Comparison of ENCODE assay signal across 16 cellular contexts in genomic region chr10:122427280-122427679, GRCh38. TPM values are rescaled to one million over a fixed set of nuclear protein-coding genes. Genes with fewer than 3 reads are reported as not detected.
DNase-seq lines count a peak whose midpoint lies in the region; ATAC-seq, FAIRE-seq and TF ChIP-seq lines count a peak whose summit lies in the region.
"Had no signal": no experiment of that assay in that cellular context is flagged by ENCODE, and none has a peak within 500 bp of the region (broad histone marks: within the 10 kb centered on the region; RNA-seq: fewer than 3 reads in every experiment).

No MANE protein-coding gene starts in this region.

- intact Hi-C loops in CD4-positive, alpha-beta memory T cell (cut with micrococcal nuclease) = no loop called here
- intact Hi-C loops in natural killer cell (cut with micrococcal nuclease) = no loop called here

- DNase-seq in CD4-positive, alpha-beta memory T cell = no peak
- no peak for DNase-seq in activated CD8-positive, alpha-beta T cell treated with anti-CD3 and anti-CD28 coated beads, Interleukin-2, amount 10 ng/mL, durations not matched to agents 7 days and 5 days
- DNase-seq in natural killer cell (no peak), pons (ENCODE audit: low spot score) (no peak), frontal cortex (ENCODE audit: low spot score in 2 of 2) (no peak)
- DNase-seq: Caco-2, H9, MG63, NCI-H1105 treated with DMSO at 0.1 percent for 48 hours, NCI-H187 treated with DMSO at 0.1 percent for 48 hours, NCI-H510A treated with DMSO at 0.1 percent for 48 hours, SHP77 had no signal

- H3K27me3 ChIP-seq in BLaER1 = no peaks in the 10 kb centered on the region
- H3K27me3 ChIP-seq in CD4-positive, alpha-beta memory T cell (ENCODE audit: insufficient read depth, low read length) = no peaks in the 10 kb centered on the region
- H3K27me3 ChIP-seq: MG63 had no signal

- no peak for ATAC-seq in activated CD8-positive, alpha-beta T cell treated with anti-CD3 and anti-CD28 coated beads, Interleukin-2, amount 10 ng/mL, durations not matched to agents 7 days and 5 days
- no peak for ATAC-seq in natural killer cell
- ATAC-seq in GM19324 (IDR thresholded peaks at IDR 0.05; ENCODE audit: low FRiP score, unreplicated experiment) = no peak

- peak overlapping the region in 3 of 8 donors; percentile 6 to 39 (median 11) for H3K4me3 Mint-ChIP-seq in CD4-positive, alpha-beta memory T cell
- H3K4me3 Mint-ChIP-seq in activated CD8-positive, alpha-beta T cell treated with anti-CD3 and anti-CD28 coated beads, Interleukin-2, amount 10 ng/mL, durations not matched to agents 7 days and 5 days = no peak overlapping the region
- peak overlapping the region; percentile 45 for H3K4me3 Mint-ChIP-seq in natural killer cell
- H3K4me3 Mint-ChIP-seq: H9 had no signal

- no peaks in the 10 kb centered on the region for H3K9me3 Mint-ChIP-seq in CD4-positive, alpha-beta memory T cell
- H3K9me3 Mint-ChIP-seq in activated CD8-positive, alpha-beta T cell treated with anti-CD3 and anti-CD28 coated beads, Interleukin-2, amount 10 ng/mL, durations not matched to agents 7 days and 5 days (ENCODE audit: insufficient read depth) = no peaks in the 10 kb centered on the region
- no peaks in the 10 kb centered on the region for H3K9me3 Mint-ChIP-seq in natural killer cell
- H3K9me3 Mint-ChIP-seq: H9 had no signal

- no peaks in the 10 kb centered on the region for H3K9me3 ChIP-seq in BLaER1
- no peaks in the 10 kb centered on the region for H3K9me3 ChIP-seq in CD4-positive, alpha-beta memory T cell (ENCODE audit: control insufficient read depth in 1 of 2, low read length in 2 of 2)
- H3K9me3 ChIP-seq: Caco-2, MG63 had no signal

- no peak for FAIRE-seq in frontal cortex (lab: Jason Lieb, UNC)
- FAIRE-seq: RCC 7860 had no signal

- CTCF ChIA-PET in CD4-positive, alpha-beta memory T cell (lab: Charles Lee; ENCODE audit: partially characterized antibody) = no interaction called here
- CTCF ChIA-PET in activated CD8-positive, alpha-beta T cell treated with anti-CD3 and anti-CD28 coated beads, Interleukin-2, amount 10 ng/mL, durations not matched to agents 7 days and 5 days (lab: Charles Lee) = interaction anchor here (1.4 kb wide), 1 partner anchor 84 kb away, joined by 3 read pairs; no protein-coding TSS in a partner anchor

- no peak overlapping the region for H3K27ac ChIP-seq in BLaER1
- no peak overlapping the region for H3K27ac ChIP-seq in CD4-positive, alpha-beta memory T cell (ENCODE audit: low read depth, low read length)

- no peak for TF ChIP-seq CTCF in natural killer cell (IDR thresholded peaks at IDR 0.05)

- peaks cover 35 to 51% of the 10 kb centered on the region in 2 donors for H3K36me3 Mint-ChIP-seq in CD4-positive, alpha-beta memory T cell
- peaks cover 12% of the 10 kb centered on the region for H3K36me3 Mint-ChIP-seq in activated CD8-positive, alpha-beta T cell treated with anti-CD3 and anti-CD28 coated beads, Interleukin-2, amount 10 ng/mL, durations not matched to agents 7 days and 5 days (ENCODE audit: low read depth)
- peaks cover 6% of the 10 kb centered on the region for H3K36me3 Mint-ChIP-seq in natural killer cell

- H3K4me2 ChIP-seq in BLaER1 = peak overlapping the region; percentile 19; the same call in 1 of the 2 replicates

- no peaks in the 10 kb centered on the region for H4K20me1 ChIP-seq in BLaER1

- H3K27ac Mint-ChIP-seq in CD4-positive, alpha-beta memory T cell = peak overlapping the region; percentile 32 to 62 (median 52)
- peak overlapping the region; percentile 39 for H3K27ac Mint-ChIP-seq in activated CD8-positive, alpha-beta T cell treated with anti-CD3 and anti-CD28 coated beads, Interleukin-2, amount 10 ng/mL, durations not matched to agents 7 days and 5 days
- H3K27ac Mint-ChIP-seq in natural killer cell = peak overlapping the region; percentile 81 to 84

- H3K4me3 ChIP-seq in BLaER1 = no peak overlapping the region
- H3K4me3 ChIP-seq in CD4-positive, alpha-beta memory T cell (ENCODE audit: low read length in 2 of 2) = no peak overlapping the region
- H3K4me3 ChIP-seq: MG63 had no signal

- POLR2A ChIA-PET in CD4-positive, alpha-beta memory T cell (lab: Charles Lee; ENCODE audit: partially characterized antibody) = interaction anchor here (0.6 kb wide), 1 partner anchor 21 kb away, joined by 3 read pairs; no protein-coding TSS in a partner anchor
- POLR2A ChIA-PET in activated CD8-positive, alpha-beta T cell treated with anti-CD3 and anti-CD28 coated beads, Interleukin-2, amount 10 ng/mL, durations not matched to agents 7 days and 5 days (lab: Charles Lee) = no interaction called here

- H3K36me3 ChIP-seq in BLaER1 = peaks cover 6% of the 10 kb centered on the region; the same call in 1 of the 2 replicates
- H3K36me3 ChIP-seq in CD4-positive, alpha-beta memory T cell (ENCODE audit: insufficient read depth, low read length) = peaks cover 7% of the 10 kb centered on the region

- no peaks in the 10 kb centered on the region for H3K27me3 Mint-ChIP-seq in CD4-positive, alpha-beta memory T cell
- H3K27me3 Mint-ChIP-seq in activated CD8-positive, alpha-beta T cell treated with anti-CD3 and anti-CD28 coated beads, Interleukin-2, amount 10 ng/mL, durations not matched to agents 7 days and 5 days (ENCODE audit: low read depth) = no peaks in the 10 kb centered on the region
- no peaks in the 10 kb centered on the region for H3K27me3 Mint-ChIP-seq in natural killer cell (ENCODE audit: low read depth in 2 of 2)

- peaks cover 11 to 37% (median 17%) of the 10 kb centered on the region in 4 donors for H3K4me1 Mint-ChIP-seq in CD4-positive, alpha-beta memory T cell
- H3K4me1 Mint-ChIP-seq in activated CD8-positive, alpha-beta T cell treated with anti-CD3 and anti-CD28 coated beads, Interleukin-2, amount 10 ng/mL, durations not matched to agents 7 days and 5 days (ENCODE audit: low read depth) = peaks cover 18% of the 10 kb centered on the region
- peaks cover 30 to 41% of the 10 kb centered on the region in 2 donors for H3K4me1 Mint-ChIP-seq in natural killer cell

- H3K4me1 ChIP-seq in BLaER1 = peaks cover 25% of the 10 kb centered on the region
- peaks cover 13% of the 10 kb centered on the region for H3K4me1 ChIP-seq in CD4-positive, alpha-beta memory T cell (ENCODE audit: insufficient read depth, low read length)
- H3K4me1 ChIP-seq: Caco-2 had no signal

- no peak overlapping the region for H3K9ac ChIP-seq in BLaER1

RNA-seq across cellular contexts. Expression of gene ARMS2, which starts 27.2 kb away (rescaled TPM):
- total RNA-seq in CD4-positive, alpha-beta memory T cell = not detected
- polyA plus RNA-seq in CD4-positive, alpha-beta memory T cell = not detected
- total RNA-seq in activated CD8-positive, alpha-beta T cell treated with anti-CD3 and anti-CD28 coated beads, Interleukin-2, amount 10 ng/mL, durations not matched to agents 7 days and 5 days = not detected
- total RNA-seq in natural killer cell (not detected), frontal cortex (not detected)
- total RNA-seq: Caco-2, H9 had no signal
- polyA plus RNA-seq: BJ had no signal

RNA-seq across cellular contexts. Expression of gene HTRA1, which starts 34.1 kb away (rescaled TPM):
- under 1 TPM in 1 of 2 experiments, not detected in 1; 0.17 TPM for total RNA-seq in CD4-positive, alpha-beta memory T cell
- under 1 TPM in 1 of 2 donors, not detected in 1; 0.21 TPM for polyA plus RNA-seq in CD4-positive, alpha-beta memory T cell
- not detected for total RNA-seq in activated CD8-positive, alpha-beta T cell treated with anti-CD3 and anti-CD28 coated beads, Interleukin-2, amount 10 ng/mL, durations not matched to agents 7 days and 5 days
- total RNA-seq in natural killer cell = not detected
- total RNA-seq in frontal cortex = 41.2 TPM

RNA-seq across cellular contexts. Expression of gene PLEKHA1, which starts 52.8 kb away (rescaled TPM):
- 10 to 100 TPM; 62.9 to 69.7 TPM for total RNA-seq in CD4-positive, alpha-beta memory T cell
- polyA plus RNA-seq in CD4-positive, alpha-beta memory T cell = 10 to 100 TPM; 90.5 to 92.9 TPM
- total RNA-seq in activated CD8-positive, alpha-beta T cell treated with anti-CD3 and anti-CD28 coated beads, Interleukin-2, amount 10 ng/mL, durations not matched to agents 7 days and 5 days = 10 to 100 TPM in 1 of 2 experiments, 1 to 10 TPM in 1; 9.6 to 11.7 TPM
- total RNA-seq in natural killer cell (10 to 100 TPM; 45.9 to 64.6 (median 56.1) TPM), frontal cortex (29.8 TPM)

Comparison
In these comparisons a context has a peak if more than half of its experiments do, and no peak if none do; other contexts are left out.
1. RNA of gene HTRA1, which starts 34.1 kb away (total RNA-seq): 41.2 TPM in frontal cortex (single experiment); 0.17 TPM in CD4-positive, alpha-beta memory T cell, not detected in natural killer cell and not detected in activated CD8-positive, alpha-beta T cell treated with anti-CD3 and anti-CD28 coated beads, Interleukin-2, amount 10 ng/mL, durations not matched to agents 7 days and 5 days; every median in the first group is over 10 times any median in the second.
2. Peak in every context shown above with its lines, with median percentiles within 50 percentile points of each other: H3K27ac Mint-ChIP-seq.